ENCODE assay signal across 20 cellular contexts in the genomic region with DNA sequence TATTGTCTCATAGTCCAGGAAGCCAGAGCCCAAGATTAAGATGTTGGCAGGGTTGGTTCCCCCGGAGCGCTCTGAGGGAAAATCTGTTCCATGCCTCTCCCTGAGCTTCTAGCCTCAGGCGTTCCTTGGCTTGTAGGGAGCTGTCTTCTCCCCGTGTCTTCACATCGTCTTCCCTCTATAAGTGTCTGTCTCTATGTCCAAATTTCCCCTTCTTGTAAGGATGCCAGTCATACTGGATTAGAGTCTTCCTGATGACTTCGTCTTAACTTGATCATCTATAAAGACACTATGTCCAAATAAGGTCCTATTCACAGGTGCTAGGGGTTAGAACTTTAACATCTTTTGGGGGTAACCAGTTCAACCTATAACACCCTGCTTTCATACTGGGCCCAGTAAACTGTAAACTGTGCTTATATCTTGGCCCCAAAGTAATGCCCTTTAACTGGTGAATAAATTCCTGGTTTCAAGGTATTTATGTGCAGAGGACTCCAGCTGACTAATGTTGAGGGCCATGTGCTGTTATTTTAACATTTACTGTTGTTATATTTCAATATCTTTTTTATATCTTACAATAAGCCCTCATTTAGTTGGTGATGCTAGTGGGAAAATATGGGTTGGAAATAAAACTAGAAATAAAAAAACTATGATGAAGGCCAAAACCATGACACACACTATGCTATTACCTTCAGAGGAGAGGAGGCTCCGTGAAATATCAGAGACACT.
A peak's percentile ranks its signal among the peaks of the same experiment; 100 is the strongest.
DNase-seq lines count a peak whose midpoint lies in the region; ATAC-seq and TF ChIP-seq lines count a peak whose summit lies in the region.
"Had no signal": no experiment of that assay in that cellular context is flagged by ENCODE, and none has a peak within 500 bp of the region (broad histone marks: within the 10 kb centered on the region; RNA-seq: fewer than 3 reads in every experiment).

No MANE protein-coding gene starts in this region.

- ATAC-seq in psoas muscle, result no peak
- ATAC-seq: CD8-positive, alpha-beta T cell; Panc1 had no signal

- no peak overlapping the region for H3K4me3 ChIP-seq in CD8-positive, alpha-beta memory T cell (ENCODE audit: low read length)
- no peak overlapping the region for H3K4me3 ChIP-seq in MG63
- H3K4me3 ChIP-seq in epithelial cell of esophagus (ENCODE audit: low read length), result no peak overlapping the region
- no peak overlapping the region for H3K4me3 ChIP-seq in psoas muscle

- H3K4me3 Mint-ChIP-seq in CD8-positive, alpha-beta memory T cell, result no peak overlapping the region
- H3K4me3 Mint-ChIP-seq in glutamatergic neuron (ENCODE audit: unreplicated experiment), result no peak overlapping the region
- H3K4me3 Mint-ChIP-seq: CD8-positive, alpha-beta T cell had no signal

- TF ChIP-seq CTCF in epithelial cell of esophagus (IDR thresholded peaks at IDR 0.05; ENCODE audit: insufficient read depth, low read depth, low read length, missing control alignments) (no peak), psoas muscle (IDR thresholded peaks at IDR 0.05) (no peak), glutamatergic neuron (IDR thresholded peaks at IDR 0.05; ENCODE audit: partially characterized antibody, unreplicated experiment) (no peak)

- H3K27me3 Mint-ChIP-seq in CD8-positive, alpha-beta memory T cell, result no peaks in the 10 kb centered on the region
- H3K27me3 Mint-ChIP-seq in glutamatergic neuron (ENCODE audit: unreplicated experiment), result peaks cover 10% of the 10 kb centered on the region

- peaks cover 7% of the 10 kb centered on the region for H3K4me1 ChIP-seq in CD8-positive, alpha-beta memory T cell (ENCODE audit: insufficient read depth, low read length)
- peaks cover 7% of the 10 kb centered on the region for H3K4me1 ChIP-seq in psoas muscle
- H3K4me1 ChIP-seq: BE2C had no signal

- peak overlapping the region; percentile 13 for H3K27ac ChIP-seq in CD8-positive, alpha-beta memory T cell (ENCODE audit: low read depth, low read length)
- H3K27ac ChIP-seq in psoas muscle, result peak overlapping the region; percentile 64

- intact Hi-C loops in psoas muscle (cut with DNase I), result no loop called here

- H3K27ac Mint-ChIP-seq in CD8-positive, alpha-beta memory T cell, result peak overlapping the region in 1 of 8 donors; percentile 58
- no peak overlapping the region for H3K27ac Mint-ChIP-seq in glutamatergic neuron (ENCODE audit: unreplicated experiment)
- H3K27ac Mint-ChIP-seq: CD8-positive, alpha-beta T cell had no signal

- WGBS in psoas muscle, 3 donors, result 63 to 80% (median 67%) methylated on average over 7 of the region's 7 CpGs

- POLR2A ChIA-PET in CD8-positive, alpha-beta memory T cell (lab: Charles Lee), result no interaction called here

- peaks cover 0 to 4% (median 1%) of the 10 kb centered on the region in 5 donors for H3K9me3 Mint-ChIP-seq in CD8-positive, alpha-beta memory T cell
- peaks cover 19% of the 10 kb centered on the region for H3K9me3 Mint-ChIP-seq in glutamatergic neuron (ENCODE audit: unreplicated experiment)

- CTCF ChIA-PET in CD8-positive, alpha-beta memory T cell (lab: Charles Lee), result no interaction called here

- peaks cover 0 to 4% (median 0%) of the 10 kb centered on the region in 3 donors for H3K36me3 Mint-ChIP-seq in CD8-positive, alpha-beta memory T cell
- no peaks in the 10 kb centered on the region for H3K36me3 Mint-ChIP-seq in glutamatergic neuron (ENCODE audit: unreplicated experiment)
- H3K36me3 Mint-ChIP-seq: CD8-positive, alpha-beta T cell had no signal

- no peak for DNase-seq in CD8-positive, alpha-beta memory T cell
- DNase-seq in MG63 (peak; percentile 74), epithelial cell of esophagus (ENCODE audit: low read depth) (peak; percentile 74), psoas muscle (no peak), occipital lobe (lab: John Stamatoyannopoulos, UW) (no peak), glutamatergic neuron (no peak)
- DNase-seq in activated effector memory CD4-positive, alpha-beta T cell treated with Interleukin-2 at 50 U/mL for 16 hours, result no peak
- DNase-seq in stimulated activated CD4-positive, alpha-beta T cell treated with anti-CD3 and anti-CD28 coated beads, Interleukin-12 subunit alpha, Interleukin-12 subunit beta, amount 100 ng/mL, for 4 hours, result no peak
- DNase-seq: ACHN; BE2C; CD8-positive, alpha-beta T cell; DMS 273 treated with DMSO at 0.1 percent for 48 hours; HCEC 1CT; KG1; NCI-H1105; NCI-H187 treated with DMSO at 0.1 percent for 48 hours; NCI-H2171 treated with DMSO at 0.1 percent for 48 hours; NCI-H774; SHP77 had no signal

- H3K36me3 ChIP-seq in CD8-positive, alpha-beta memory T cell (ENCODE audit: insufficient read depth, low read length), result no peaks in the 10 kb centered on the region
- H3K36me3 ChIP-seq in MG63, result no peaks in the 10 kb centered on the region
- no peaks in the 10 kb centered on the region for H3K36me3 ChIP-seq in psoas muscle (ENCODE audit: insufficient read depth in 1 of 2, low read depth in 1 of 2)
- H3K36me3 ChIP-seq: BE2C had no signal

- no peaks in the 10 kb centered on the region for H3K27me3 ChIP-seq in CD8-positive, alpha-beta memory T cell (ENCODE audit: insufficient read depth, low read length, poor library complexity, severe bottlenecking)
- H3K27me3 ChIP-seq in MG63 (no peaks in the 10 kb centered on the region), psoas muscle (ENCODE audit: insufficient read depth in 3 of 3, low read length in 2 of 3) (no peaks in the 10 kb centered on the region)
- H3K27me3 ChIP-seq: BE2C had no signal

- peaks cover 10 to 19% (median 12%) of the 10 kb centered on the region in 3 donors for H3K4me1 Mint-ChIP-seq in CD8-positive, alpha-beta memory T cell
- peaks cover 40% of the 10 kb centered on the region for H3K4me1 Mint-ChIP-seq in glutamatergic neuron (ENCODE audit: low read depth, unreplicated experiment)

- peaks cover 11% of the 10 kb centered on the region for H3K9me3 ChIP-seq in CD8-positive, alpha-beta memory T cell (ENCODE audit: low read length)
- 0 out of 2 replicates have a peak, but pooled peaks cover 1% of the 10 kb centered on the region for H3K9me3 ChIP-seq in MG63
- H3K9me3 ChIP-seq in psoas muscle, result no peaks in the 10 kb centered on the region
- H3K9me3 ChIP-seq: BE2C had no signal

Comparison
In these comparisons a context has a peak if more than half of its experiments do, and no peak if none do; other contexts are left out.
1. DNase-seq: peak in MG63 (single experiment) and epithelial cell of esophagus (single experiment); none in CD8-positive, alpha-beta memory T cell (0 of 5), psoas muscle (0 of 2), occipital lobe (single experiment), glutamatergic neuron (single experiment), activated effector memory CD4-positive, alpha-beta T cell treated with Interleukin-2 at 50 U/mL for 16 hours (single experiment) and stimulated activated CD4-positive, alpha-beta T cell treated with anti-CD3 and anti-CD28 coated beads, Interleukin-12 subunit alpha, Interleukin-12 subunit beta, amount 100 ng/mL, for 4 hours (single experiment).